In genomic region chr5:145936401-145937131, GRCh38 we compare ENCODE assay signal across 8 cellular contexts. TPM values are rescaled to one million over a fixed set of nuclear protein-coding genes. Genes with fewer than 3 reads are reported as not detected.
DNase-seq lines count a peak whose midpoint lies in the region; ATAC-seq, FAIRE-seq and TF ChIP-seq lines count a peak whose summit lies in the region.

TSS of gene SH3RF2 (plus strand) at chr5:145936578. CDS start at chr5:145937929, 1,351 bp downstream.

- no peaks in the 10 kb centered on the region for H3K79me2 ChIP-seq in OCI-LY3 (ENCODE audit: low read length)

- no peaks in the 10 kb centered on the region for H3K36me3 ChIP-seq in OCI-LY3 (replicated peaks; ENCODE audit: low read depth, low read length)
- H3K36me3 ChIP-seq in bronchial epithelial cell (ENCODE audit: control insufficient read depth, insufficient read depth, low read length) = peaks cover 2% of the 10 kb centered on the region
- H3K36me3 ChIP-seq in kidney (ENCODE audit: control insufficient read depth in 1 of 2, insufficient read depth in 2 of 2, low read length in 2 of 2) = no peaks in the 10 kb centered on the region

- 0 out of 2 replicates have a peak within 1 kb of the TSS, but pooled peaks have one; percentile 5 for H2AFZ ChIP-seq in OCI-LY3 (ENCODE audit: low read depth, low read length)

- H4K20me1 ChIP-seq in OCI-LY3 (ENCODE audit: insufficient read depth, low read length) = no peaks in the 10 kb centered on the region

- TF ChIP-seq POLR2A in H54 (IDR thresholded peaks at IDR 0.05; ENCODE audit: low read depth, low read length) = peak; percentile 41

- peak within 1 kb of the TSS; percentile 68 for H3K4me2 ChIP-seq in OCI-LY3 (ENCODE audit: low read length)

- H3K27me3 ChIP-seq in OCI-LY3 (ENCODE audit: low read depth, low read length) (peaks cover 47% of the 10 kb centered on the region), bronchial epithelial cell (ENCODE audit: control insufficient read depth, insufficient read depth, low read length) (no peaks in the 10 kb centered on the region)

- ATAC-seq in HG02885 (IDR thresholded peaks at IDR 0.05; ENCODE audit: poor library complexity, unreplicated experiment) (no peak), HG03280 (IDR thresholded peaks at IDR 0.05; ENCODE audit: unreplicated experiment) (no peak)

- TF ChIP-seq CTCF in OCI-LY3 (IDR thresholded peaks at IDR 0.05; ENCODE audit: low read depth, low read length) = no peak
- no peak for TF ChIP-seq CTCF in bronchial epithelial cell (IDR thresholded peaks at IDR 0.05; ENCODE audit: insufficient read depth, low read length, severe bottlenecking)
- TF ChIP-seq CTCF in kidney (IDR thresholded peaks at IDR 0.05; ENCODE audit: borderline replicate concordance, extremely low read depth, insufficient read depth) = no peak

- H3K9ac ChIP-seq in OCI-LY3 (ENCODE audit: low read length) (no peak within 1 kb of the TSS), kidney (ENCODE audit: low read length in 2 of 2) (peak within 1 kb of the TSS in 1 of 2 donors; percentile 39)

- peak; percentile 66 for FAIRE-seq in H54 (lab: Jason Lieb, UNC)
- no peak for FAIRE-seq in bronchial epithelial cell (lab: Jason Lieb, UNC)
- no peak for FAIRE-seq in kidney (lab: Jason Lieb, UNC)

- H3K27ac ChIP-seq in OCI-LY3 (ENCODE audit: low read length) = no peak within 1 kb of the TSS
- no peak within 1 kb of the TSS for H3K27ac ChIP-seq in kidney (ENCODE audit: low read depth in 2 of 2, low read length in 2 of 2)

- H3K4me3 ChIP-seq in OCI-LY3 (ENCODE audit: low read length) (peak within 1 kb of the TSS; percentile 70), bronchial epithelial cell (ENCODE audit: low read depth, low read length) (peak within 1 kb of the TSS; percentile 66), kidney (ENCODE audit: low read length in 2 of 2) (peak within 1 kb of the TSS; percentile 61 to 64)

- H3K9me3 ChIP-seq in OCI-LY3 (ENCODE audit: insufficient read depth, low read length) = no peaks in the 10 kb centered on the region
- H3K9me3 ChIP-seq in kidney (ENCODE audit: control insufficient read depth in 1 of 2, low read length in 2 of 2) = no peaks in the 10 kb centered on the region

- H3K4me1 ChIP-seq in OCI-LY3 (ENCODE audit: low read length) (peaks cover 18% of the 10 kb centered on the region), kidney (ENCODE audit: control insufficient read depth in 1 of 2, insufficient read depth in 1 of 2, low read depth in 1 of 2, low read length in 2 of 2) (peaks cover 0 to 6% of the 10 kb centered on the region in 2 donors)

- intact Hi-C loops in kidney (cut with DNase I) = no loop called here

- DNase-seq in H54 (ENCODE audit: insufficient read length, low spot score) = peak; percentile 57
- peak; percentile 79 for DNase-seq in bronchial epithelial cell (ENCODE audit: low read depth)
- DNase-seq in kidney = peak; percentile 76
- DNase-seq in stimulated activated CD4-positive, alpha-beta T cell treated with anti-CD3 and anti-CD28 coated beads, Interleukin-4, amount 100 ng/mL, for 48 hours (ENCODE audit: low read depth in 2 of 2) = peak; percentile 27 to 36
- DNase-seq in NCI-H446 treated with DMSO at 0.1 percent for 48 hours (lab: John Stamatoyannopoulos, UW) = no peak

RNA-seq across cellular contexts. Expression of gene SH3RF2, which starts in this region (rescaled TPM):
- total RNA-seq in bronchial epithelial cell (3.7 and 6.3 TPM in 2 replicates), kidney (4.9 TPM)
- 1.3 TPM for polyA plus RNA-seq in kidney (ENCODE audit: insufficient read depth, low read depth, low replicate concordance)
